Comparison of ENCODE assay signal across 34 cellular contexts in genomic region chr9:114460513-114461225, GRCh38. TPM values are rescaled to one million over a fixed set of nuclear protein-coding genes. Genes with fewer than 3 reads are reported as not detected.
DNase-seq lines count a peak whose midpoint lies in the region; ATAC-seq and TF ChIP-seq lines count a peak whose summit lies in the region.
"Had no signal": no experiment of that assay in that cellular context is flagged by ENCODE, and none has a peak within 500 bp of the region (broad histone marks: within the 10 kb centered on the region; RNA-seq: fewer than 3 reads in every experiment).

No MANE protein-coding gene starts in this region.

- H3K27ac Mint-ChIP-seq in WTC11 = no peak overlapping the region
- peak overlapping the region; percentile 22 for H3K27ac Mint-ChIP-seq in stimulated activated memory B cell treated with anti-CD40 and anti-IgM and Interleukin-4, amounts not matched to agents 10 μg/mL and 1 μg/mL and 100 μg/mL, for 72 hours
- no peak overlapping the region for H3K27ac Mint-ChIP-seq in activated CD8-positive, alpha-beta memory T cell treated with anti-CD3 and anti-CD28 coated beads, Interleukin-2, amount 10 ng/mL, durations not matched to agents 7 days and 5 days
- H3K27ac Mint-ChIP-seq: activated naive CD8-positive, alpha-beta T cell treated with anti-CD3 and anti-CD28 coated beads, Interleukin-2, amount 10 ng/mL, durations not matched to agents 7 days and 5 days; natural killer cell treated with Interleukin-12 subunit alpha and Interleukin-12 subunit beta and Interleukin-15 and Interleukin-18, amount 100 ng/mL, for 72 hours; T-helper 1 cell treated with Interleukin-12 subunit alpha and Interleukin-12 subunit beta and Interleukin-4 antibody, amounts not matched to agents 30 μg/mL and 1 μg/mL, for 36 hours had no signal

- no peak; the same call in 1 of the 2 replicates for ATAC-seq in WTC11
- no peak for ATAC-seq in stimulated activated memory B cell treated with anti-CD40 and anti-IgM and Interleukin-4, amounts not matched to agents 10 μg/mL and 1 μg/mL and 100 μg/mL, for 72 hours
- ATAC-seq in activated CD8-positive, alpha-beta memory T cell treated with anti-CD3 and anti-CD28 coated beads, Interleukin-2, amount 10 ng/mL, durations not matched to agents 7 days and 5 days = no peak
- ATAC-seq: activated T-cell treated with anti-CD3 and anti-CD28 coated beads, Interleukin-2, amount 50 U/mL, for 4 hours; gastroesophageal sphincter; natural killer cell treated with Interleukin-12 subunit alpha and Interleukin-12 subunit beta and Interleukin-15 and Interleukin-18, amount 100 ng/mL, for 72 hours; Right ventricle myocardium inferior; stimulated activated naive CD8-positive, alpha-beta T cell treated with anti-CD3 and anti-CD28 coated beads, Interleukin-15, Interleukin-2, amounts not matched to agents 100 U/mL and 50 U/mL, for 24 hours had no signal

- no peaks in the 10 kb centered on the region for H3K27me3 Mint-ChIP-seq in WTC11 (ENCODE audit: low read depth)
- no peaks in the 10 kb centered on the region for H3K27me3 Mint-ChIP-seq in stimulated activated memory B cell treated with anti-CD40 and anti-IgM and Interleukin-4, amounts not matched to agents 10 μg/mL and 1 μg/mL and 100 μg/mL, for 72 hours
- H3K27me3 Mint-ChIP-seq in activated CD8-positive, alpha-beta memory T cell treated with anti-CD3 and anti-CD28 coated beads, Interleukin-2, amount 10 ng/mL, durations not matched to agents 7 days and 5 days = no peaks in the 10 kb centered on the region

- H3K4me1 Mint-ChIP-seq in WTC11 = peaks cover 21% of the 10 kb centered on the region
- peaks cover 37% of the 10 kb centered on the region for H3K4me1 Mint-ChIP-seq in stimulated activated memory B cell treated with anti-CD40 and anti-IgM and Interleukin-4, amounts not matched to agents 10 μg/mL and 1 μg/mL and 100 μg/mL, for 72 hours
- H3K4me1 Mint-ChIP-seq in activated CD8-positive, alpha-beta memory T cell treated with anti-CD3 and anti-CD28 coated beads, Interleukin-2, amount 10 ng/mL, durations not matched to agents 7 days and 5 days = no peaks in the 10 kb centered on the region
- H3K4me1 Mint-ChIP-seq: activated naive CD8-positive, alpha-beta T cell treated with anti-CD3 and anti-CD28 coated beads, Interleukin-2, amount 10 ng/mL, durations not matched to agents 7 days and 5 days had no signal

- peak; percentile 52 for DNase-seq in NCI-H748 (lab: John Stamatoyannopoulos, UW; ENCODE audit: unreplicated experiment)
- no peak for DNase-seq in NCI-H748 treated with DMSO at 0.1 percent for 48 hours (lab: John Stamatoyannopoulos, UW)
- peak; percentile 80 to 93 for DNase-seq in NCI-H2081 (lab: John Stamatoyannopoulos, UW)
- DNase-seq in WTC11 (ENCODE audit: low spot score) = no peak
- no peak for DNase-seq in EL
- DNase-seq in activated CD8-positive, alpha-beta memory T cell treated with anti-CD3 and anti-CD28 coated beads, Interleukin-2, amount 10 ng/mL, durations not matched to agents 7 days and 5 days = no peak
- DNase-seq in NCI-H2171 treated with DMSO at 0.1 percent for 48 hours (lab: John Stamatoyannopoulos, UW) = no peak
- DNase-seq: activated CD4-positive, alpha-beta T cell treated with anti-CD3 and anti-CD28 coated beads, Interleukin-2, amount 50 U/mL, for 1 hour; activated CD4-positive, CD25-positive, alpha-beta regulatory T cell; activated gamma-delta T cell treated with Interleukin-2 at 50 U/mL for 16 hours; activated naive CD8-positive, alpha-beta T cell treated with anti-CD3 and anti-CD28 coated beads, Interleukin-2, amount 10 ng/mL, durations not matched to agents 7 days and 5 days; activated T-cell treated with anti-CD3 and anti-CD28 coated beads, Interleukin-2, amount 50 U/mL, for 4 hours; C1 segment of cervical spinal cord; Caco-2; colonic mucosa; DMS53; effector CD8-positive, alpha-beta T cell; GF-D8; GM23248; hippocampal formation; MG63; NCI-H1694 treated with DMSO at 0.1 percent for 48 hours; NCI-H446; pancreas; PC-9; retina; SK-N-SH; stimulated activated naive CD8-positive, alpha-beta T cell treated with anti-CD3 and anti-CD28 coated beads, Interleukin-15, Interleukin-2, amounts not matched to agents 100 U/mL and 50 U/mL, for 24 hours; testis had no signal

- H3K4me3 Mint-ChIP-seq in WTC11 = no peak overlapping the region
- no peak overlapping the region for H3K4me3 Mint-ChIP-seq in stimulated activated memory B cell treated with anti-CD40 and anti-IgM and Interleukin-4, amounts not matched to agents 10 μg/mL and 1 μg/mL and 100 μg/mL, for 72 hours
- H3K4me3 Mint-ChIP-seq in activated CD8-positive, alpha-beta memory T cell treated with anti-CD3 and anti-CD28 coated beads, Interleukin-2, amount 10 ng/mL, durations not matched to agents 7 days and 5 days = no peak overlapping the region
- H3K4me3 Mint-ChIP-seq: activated naive CD8-positive, alpha-beta T cell treated with anti-CD3 and anti-CD28 coated beads, Interleukin-2, amount 10 ng/mL, durations not matched to agents 7 days and 5 days; activated T-cell treated with anti-CD3 and anti-CD28 coated beads, Interleukin-2, amount 50 U/mL, for 4 hours; natural killer cell treated with Interleukin-12 subunit alpha and Interleukin-12 subunit beta and Interleukin-15 and Interleukin-18, amount 100 ng/mL, for 72 hours; T-helper 1 cell treated with Interleukin-12 subunit alpha and Interleukin-12 subunit beta and Interleukin-4 antibody, amounts not matched to agents 30 μg/mL and 1 μg/mL, for 36 hours had no signal

- CTCF ChIA-PET in WTC11 (lab: Charles Lee) = interaction anchor here (1.2 to 1.8 kb wide), 2 partner anchors 55 to 193 kb away, joined by 4 to 6 read pairs; no protein-coding TSS in a partner anchor
- CTCF ChIA-PET in activated CD8-positive, alpha-beta memory T cell treated with anti-CD3 and anti-CD28 coated beads, Interleukin-2, amount 10 ng/mL, durations not matched to agents 7 days and 5 days (lab: Charles Lee) = no interaction called here

- POLR2A ChIA-PET in WTC11 (lab: Charles Lee) = no interaction called here

- H3K36me3 Mint-ChIP-seq in WTC11 = peaks cover 3% of the 10 kb centered on the region; the same call in 1 of the 2 replicates
- H3K36me3 Mint-ChIP-seq in stimulated activated memory B cell treated with anti-CD40 and anti-IgM and Interleukin-4, amounts not matched to agents 10 μg/mL and 1 μg/mL and 100 μg/mL, for 72 hours = peaks cover 36% of the 10 kb centered on the region
- no peaks in the 10 kb centered on the region for H3K36me3 Mint-ChIP-seq in activated CD8-positive, alpha-beta memory T cell treated with anti-CD3 and anti-CD28 coated beads, Interleukin-2, amount 10 ng/mL, durations not matched to agents 7 days and 5 days
- H3K36me3 Mint-ChIP-seq: activated naive CD8-positive, alpha-beta T cell treated with anti-CD3 and anti-CD28 coated beads, Interleukin-2, amount 10 ng/mL, durations not matched to agents 7 days and 5 days; natural killer cell treated with Interleukin-12 subunit alpha and Interleukin-12 subunit beta and Interleukin-15 and Interleukin-18, amount 100 ng/mL, for 72 hours had no signal

- no peaks in the 10 kb centered on the region for H3K9me3 Mint-ChIP-seq in WTC11
- no peaks in the 10 kb centered on the region for H3K9me3 Mint-ChIP-seq in stimulated activated memory B cell treated with anti-CD40 and anti-IgM and Interleukin-4, amounts not matched to agents 10 μg/mL and 1 μg/mL and 100 μg/mL, for 72 hours
- no peaks in the 10 kb centered on the region for H3K9me3 Mint-ChIP-seq in activated CD8-positive, alpha-beta memory T cell treated with anti-CD3 and anti-CD28 coated beads, Interleukin-2, amount 10 ng/mL, durations not matched to agents 7 days and 5 days (ENCODE audit: low read depth)
- H3K9me3 Mint-ChIP-seq: activated naive CD8-positive, alpha-beta T cell treated with anti-CD3 and anti-CD28 coated beads, Interleukin-2, amount 10 ng/mL, durations not matched to agents 7 days and 5 days; activated T-cell treated with anti-CD3 and anti-CD28 coated beads, Interleukin-2, amount 50 U/mL, for 4 hours; natural killer cell treated with Interleukin-12 subunit alpha and Interleukin-12 subunit beta and Interleukin-15 and Interleukin-18, amount 100 ng/mL, for 72 hours; T-helper 1 cell treated with Interleukin-12 subunit alpha and Interleukin-12 subunit beta and Interleukin-4 antibody, amounts not matched to agents 30 μg/mL and 1 μg/mL, for 36 hours had no signal

- TF ChIP-seq CTCF in WTC11 (IDR thresholded peaks at IDR 0.05) = no peak

TF ChIP-seq in WTC11, 78 proteins besides CTCF, POLR2A, EP300 and RAD21:
- TF ChIP-seq NR2C2 (CRISPR knock-in tag; IDR thresholded peaks at IDR 0.05) (no peak), IRF2 (CRISPR knock-in tag; IDR thresholded peaks at IDR 0.05; ENCODE audit: borderline replicate concordance, low read depth) (no peak), SOX15 (CRISPR knock-in tag; IDR thresholded peaks at IDR 0.05) (no peak), ZNF423 (CRISPR knock-in tag; IDR thresholded peaks at IDR 0.05) (peak; percentile 39; the same call in 1 of the 2 replicates), GABPB1 (CRISPR knock-in tag; IDR thresholded peaks at IDR 0.05) (no peak), USF2 (CRISPR knock-in tag; IDR thresholded peaks at IDR 0.05) (no peak)

RNA-seq across cellular contexts. Expression of gene WHRN, which starts 44.6 kb away (rescaled TPM):
- 20.6 to 24.3 TPM (median 23.3 TPM) in 3 replicates for total RNA-seq in WTC11 (2021)
- total RNA-seq in activated CD8-positive, alpha-beta memory T cell treated with anti-CD3 and anti-CD28 coated beads, Interleukin-2, amount 10 ng/mL, durations not matched to agents 7 days and 5 days = 10 to 100 TPM in 1 of 2 experiments, 1 to 10 TPM in 1; 6.5 to 12.4 TPM

Comparison
In these comparisons a context has a peak if more than half of its experiments do, and no peak if none do; other contexts are left out.
1. DNase-seq: peak in NCI-H748 (single experiment) and NCI-H2081 (2 of 2); none in NCI-H748 treated with DMSO at 0.1 percent for 48 hours (single experiment), WTC11 (single experiment), EL (single experiment), activated CD8-positive, alpha-beta memory T cell treated with anti-CD3 and anti-CD28 coated beads, Interleukin-2, amount 10 ng/mL, durations not matched to agents 7 days and 5 days (single experiment) and NCI-H2171 treated with DMSO at 0.1 percent for 48 hours (single experiment).